Comparison of ENCODE assay signal across 11 cellular contexts in genomic region chrX:134025986-134026731, GRCh38. TPM values are rescaled to one million over a fixed set of nuclear protein-coding genes. Genes with fewer than 3 reads are reported as not detected.
DNase-seq lines count a peak whose midpoint lies in the region; ATAC-seq, FAIRE-seq and TF ChIP-seq lines count a peak whose summit lies in the region.
"Had no signal": no experiment of that assay in that cellular context is flagged by ENCODE, and none has a peak within 500 bp of the region (broad histone marks: within the 10 kb centered on the region; RNA-seq: fewer than 3 reads in every experiment).

No MANE protein-coding gene starts in this region.

- no peak overlapping the region for H3K14ac ChIP-seq in H1 (ENCODE audit: insufficient read length)

- H4K91ac ChIP-seq in H1 (replicated peaks; ENCODE audit: insufficient read length, low read length) = no peak overlapping the region

- H2BK12ac ChIP-seq in H1 (ENCODE audit: low read depth, low read length) = 0 out of 2 replicates have a peak overlapping the region, but pooled peaks have one; percentile 27

- H3K79me1 ChIP-seq in H1 (ENCODE audit: low read depth, low read length) = no peaks in the 10 kb centered on the region

- H3K23me2 ChIP-seq in H1 (ENCODE audit: low read depth, low read length) = no peaks in the 10 kb centered on the region

- WGBS in H1 (ENCODE audit: extremely low coverage in 1 of 2, insufficient coverage in 1 of 2, insufficient read length in 1 of 2, insufficient replicate concordance in 2 of 2, low coverage in 1 of 2, low lambda C conversion rate in 2 of 2, missing lambda C conversion rate in 1 of 2), 2 experiments = 38% methylated on average over 7 of the region's 11 CpGs; no CpG with 5 or more reads in 1 of the 2 experiments

- CTCF ChIA-PET in HEK293 (lab: Yijun Ruan, JAX) = interaction anchor here (0.5 to 4.1 kb wide), 35 partner anchors 8 to 1147 kb away, joined by 3 to 48 read pairs (median 4); no protein-coding TSS in a partner anchor
- CTCF ChIA-PET in H1 (lab: Charles Lee; ENCODE audit: partially characterized antibody) = interaction anchor here (0.5 to 3.1 kb wide), 37 partner anchors 9 to 343 kb away, joined by 3 to 14 read pairs (median 4); no protein-coding TSS in a partner anchor

- H3K18ac ChIP-seq in H1 (ENCODE audit: extremely low read depth, low read length) = no peak overlapping the region; the same call in 1 of the 2 replicates

- H4K20me1 ChIP-seq in H1 (replicated peaks in 1 of 2; ENCODE audit: control insufficient read depth in 1 of 2, insufficient read depth in 2 of 2, low read length in 2 of 2) = no peaks in the 10 kb centered on the region

- POLR2A ChIA-PET in HEK293 (lab: Yijun Ruan, JAX) (no interaction called here), H1 (lab: Charles Lee; ENCODE audit: partially characterized antibody) (interaction anchor here (0.8 kb wide), 1 partner anchor 148 kb away, joined by 3 read pairs; no protein-coding TSS in a partner anchor)

- TF ChIP-seq CTCF in HEK293 (tag by site-specific recombination; IDR thresholded peaks at IDR 0.05) = no peak
- peak in 2 of 3 experiments; percentile 28; a peak in 2 of 4 replicates for TF ChIP-seq CTCF in H1 (IDR thresholded peaks at IDR 0.05; ENCODE audit: control extremely low read depth in 1 of 3, insufficient read depth in 1 of 3, low read depth in 1 of 3, low read length in 3 of 3)
- no peak for TF ChIP-seq CTCF in left lung (IDR thresholded peaks at IDR 0.05)

- H3K56ac ChIP-seq in H1 (replicated peaks; ENCODE audit: insufficient read length, low read depth, low read length) = no peak overlapping the region

- no peak overlapping the region for H4K8ac ChIP-seq in H1 (ENCODE audit: extremely low read depth, insufficient read depth, low read length)

- no peak overlapping the region for H2AK5ac ChIP-seq in H1 (ENCODE audit: low read depth, low read length)

- no peaks in the 10 kb centered on the region for H3K79me2 ChIP-seq in H1 (ENCODE audit: control insufficient read depth in 1 of 2, insufficient read depth in 2 of 2, low read length in 2 of 2)

- intact Hi-C loops in left lung (cut with DNase I) = no loop called here

- H2BK120ac ChIP-seq in H1 (replicated peaks; ENCODE audit: low read depth, low read length) = no peak overlapping the region

- H2BK20ac ChIP-seq in H1 (ENCODE audit: low read length) = no peak overlapping the region

- H3K27me3 ChIP-seq in H1 (replicated peaks in 1 of 4; ENCODE audit: control insufficient read depth in 3 of 4, extremely low read depth in 1 of 4, insufficient read depth in 3 of 4, low read length in 3 of 4) (no peaks in the 10 kb centered on the region), neuron (ENCODE audit: insufficient read depth, low read length) (no peaks in the 10 kb centered on the region), left lung (no peaks in the 10 kb centered on the region)
- H3K27me3 ChIP-seq: uterus had no signal

- H2BK15ac ChIP-seq in H1 (ENCODE audit: low read length) = no peak overlapping the region

- H3K4me2 ChIP-seq in H1 (ENCODE audit: insufficient read depth in 1 of 2, low read depth in 2 of 2, low read length in 2 of 2) = peak overlapping the region; percentile 63 to 65

- H3K36me3 ChIP-seq in HEK293 (ENCODE audit: control insufficient read depth in 2 of 2, insufficient read depth in 1 of 2, low read length in 2 of 2) = no peaks in the 10 kb centered on the region
- H3K36me3 ChIP-seq in H1 (ENCODE audit: control insufficient read depth in 2 of 4, insufficient read depth in 4 of 4, low read length in 3 of 4) = no peaks in the 10 kb centered on the region
- no peaks in the 10 kb centered on the region for H3K36me3 ChIP-seq in neuron (ENCODE audit: insufficient read depth, low read length)
- no peaks in the 10 kb centered on the region for H3K36me3 ChIP-seq in left lung
- H3K36me3 ChIP-seq: uterus had no signal

- no peaks in the 10 kb centered on the region for H3K4me1 ChIP-seq in HEK293 (ENCODE audit: control insufficient read depth, insufficient read depth, low read length)
- no peaks in the 10 kb centered on the region; a peak in 1 of 7 replicates for H3K4me1 ChIP-seq in H1 (replicated peaks in 1 of 4; ENCODE audit: control insufficient read depth in 3 of 4, insufficient read depth in 4 of 4, low read length in 3 of 4)
- H3K4me1 ChIP-seq in neuron (ENCODE audit: insufficient read depth, low read length) = no peaks in the 10 kb centered on the region
- H3K4me1 ChIP-seq in left lung = no peaks in the 10 kb centered on the region
- H3K4me1 ChIP-seq: uterus had no signal

- H2AFZ ChIP-seq in H1 (ENCODE audit: low read length) = 0 out of 2 replicates have a peak overlapping the region, but pooled peaks have one; percentile 80
- no peak overlapping the region for H2AFZ ChIP-seq in neuron (ENCODE audit: low read depth, low read length)

- no peak overlapping the region for H3K23ac ChIP-seq in H1 (ENCODE audit: insufficient read length)

- FAIRE-seq in H1 (lab: Jason Lieb, UNC) = no peak

- no peak overlapping the region for H2BK5ac ChIP-seq in H1 (ENCODE audit: low read depth, low read length)

- no peak overlapping the region for H3K9ac ChIP-seq in H1 (replicated peaks in 1 of 4; ENCODE audit: extremely low read depth in 1 of 4, low read depth in 3 of 4, low read length in 3 of 4)

- ATAC-seq in left lung = no peak
- ATAC-seq: activated T-helper 17 cell treated with anti-CD3 and anti-CD28 coated beads, Interleukin-2, amount 50 U/mL, for 72 hours had no signal

- H3K9me3 ChIP-seq in HEK293 (ENCODE audit: control insufficient read depth, insufficient read depth, low read depth, low read length) (no peaks in the 10 kb centered on the region), H1 (ENCODE audit: insufficient read depth in 2 of 2, low read depth in 1 of 2, low read length in 1 of 2) (no peaks in the 10 kb centered on the region), neuron (ENCODE audit: low read length) (no peaks in the 10 kb centered on the region), left lung (no peaks in the 10 kb centered on the region)
- H3K9me3 ChIP-seq: uterus had no signal

- TF ChIP-seq RAD21 in H1 (IDR thresholded peaks at IDR 0.05 in 1 of 2, conservative IDR thresholded peaks at IDR 0.05 in 1 of 2; ENCODE audit: low read depth in 2 of 2, low read length in 2 of 2) = peak in 1 of 2 experiments; percentile 30; a peak in 1 of 4 replicates

- peak; percentile 52 for DNase-seq in ELF-1 (ENCODE audit: low read depth, low spot score)
- peak in 1 of 2 experiments; percentile 43 for DNase-seq in H1 (ENCODE audit: low read depth in 1 of 2, low spot score in 2 of 2)
- DNase-seq in left lung = no peak
- DNase-seq in RPMI8226 = no peak
- DNase-seq in D341Med (ENCODE audit: low spot score) = no peak
- DNase-seq: NCI-H146 had no signal

- H3K4me3 ChIP-seq in HEK293 (ENCODE audit: low read depth, low read length) (no peak overlapping the region), H1 (ENCODE audit: extremely low read depth in 1 of 4, insufficient read depth in 2 of 4, low read depth in 3 of 4, low read length in 4 of 4) (peak overlapping the region; percentile 1 to 52 (median 19); a peak in 5 of 8 replicates), neuron (ENCODE audit: low read length) (peak overlapping the region; percentile 2), left lung (no peak overlapping the region)
- H3K4me3 ChIP-seq: uterus had no signal

- TF ChIP-seq POLR2A in H1 (IDR thresholded peaks at IDR 0.05; ENCODE audit: control extremely low read depth in 1 of 2, low read depth in 2 of 2, low read length in 2 of 2) = no peak

- H4K5ac ChIP-seq in H1 (ENCODE audit: insufficient read length, low read depth, low read length) = no peak overlapping the region

- H3K4ac ChIP-seq in H1 (replicated peaks; ENCODE audit: insufficient read length, low read depth, low read length) = no peak overlapping the region

- H3K27ac ChIP-seq in HEK293 (ENCODE audit: extremely low read depth, low read depth, low read length) (no peak overlapping the region), H1 (ENCODE audit: low read depth, low read length) (no peak overlapping the region), left lung (no peak overlapping the region)
- H3K27ac ChIP-seq: uterus, VCaP had no signal

- no peak for TF ChIP-seq EP300 in H1 (IDR thresholded peaks at IDR 0.05; ENCODE audit: borderline replicate concordance in 1 of 2, low read depth in 2 of 2, low read length in 2 of 2)

TF ChIP-seq in HEK293, 187 proteins besides CTCF, POLR2A, EP300 and RAD21 (continues in another document):
- TF ChIP-seq SCRT1 (tag by site-specific recombination; IDR thresholded peaks at IDR 0.05; ENCODE audit: borderline replicate concordance) = no peak

TF ChIP-seq in H1, 55 proteins besides CTCF, POLR2A, EP300 and RAD21 (continues in another document):
- TF ChIP-seq SRF (IDR thresholded peaks at IDR 0.05; ENCODE audit: low read depth, low read length) = no peak
- TF ChIP-seq CHD1 (IDR thresholded peaks at IDR 0.05; ENCODE audit: low read depth, low read length) = no peak
- TF ChIP-seq SIX5 (IDR thresholded peaks at IDR 0.05; ENCODE audit: low read depth, low read length) = no peak
- TF ChIP-seq ASH2L (IDR thresholded peaks at IDR 0.05; ENCODE audit: low read length) = no peak
- TF ChIP-seq NANOG (IDR thresholded peaks at IDR 0.05; ENCODE audit: insufficient read depth, low read depth, low read length, poor library complexity, severe bottlenecking) = no peak
- no peak for TF ChIP-seq PHF8 (conservative IDR thresholded peaks at IDR 0.05; ENCODE audit: low read depth, low read length)
- TF ChIP-seq SP4 (IDR thresholded peaks at IDR 0.05; ENCODE audit: low read length) = no peak
- TF ChIP-seq CHD2 (IDR thresholded peaks at IDR 0.05; ENCODE audit: low read length) = no peak
- no peak for TF ChIP-seq POU5F1 (IDR thresholded peaks at IDR 0.05; ENCODE audit: low read depth, low read length)

RNA-seq across cellular contexts. Expression of gene GPC3, which starts 40.8 kb away (rescaled TPM):
- 70.7 and 71.9 TPM in 2 replicates for total RNA-seq in H1 (2021; fragmentation: NEBNext Ultra II Directional; extraction: Animal tissue kit (Norgen Biotek cat#: 25700))
- polyA plus RNA-seq in H1 (2011; rRNA removed) = 60.0 and 64.8 TPM in 2 replicates
- polyA plus RNA-seq in H1 (2011; cell fraction: cytosol; rRNA removed) = 83.8 TPM
- polyA plus RNA-seq in H1 (2011; cell fraction: nucleus; rRNA removed) = 44.4 TPM
- polyA plus RNA-seq in H1 (2012, experiment 1 of 2) = 71.1 to 85.9 TPM (median 74.5 TPM) in 4 replicates
- 25.3 TPM for polyA plus RNA-seq in H1 (2012, experiment 2 of 2)
- 68.5 TPM for polyA plus RNA-seq in H1 (2013, experiment 1 of 2)
- polyA plus RNA-seq in H1 (2013, experiment 2 of 2) = 61.4 TPM
- 57.5 and 90.3 TPM in 2 replicates for polyA minus RNA-seq in H1 (2011; rRNA and poly(A)+ RNA removed)
- polyA minus RNA-seq in H1 (2011; cell fraction: cytosol; rRNA and poly(A)+ RNA removed) = 35.8 TPM
- polyA minus RNA-seq in H1 (2011; cell fraction: nucleus; rRNA and poly(A)+ RNA removed) = 66.8 TPM
- total RNA-seq in left lung = 10 to 100 TPM; 42.1 to 62.6 TPM

Comparison
In these comparisons a context has a peak if more than half of its experiments do, and no peak if none do; other contexts are left out.
1. H3K4me3 ChIP-seq: peak in H1 (4 of 4) and neuron (single experiment); none in HEK293 (single experiment) and left lung (0 of 2).
2. CTCF ChIP-seq: peak in H1 (2 of 3); none in HEK293 (single experiment) and left lung (0 of 2).